In the genomic region with DNA sequence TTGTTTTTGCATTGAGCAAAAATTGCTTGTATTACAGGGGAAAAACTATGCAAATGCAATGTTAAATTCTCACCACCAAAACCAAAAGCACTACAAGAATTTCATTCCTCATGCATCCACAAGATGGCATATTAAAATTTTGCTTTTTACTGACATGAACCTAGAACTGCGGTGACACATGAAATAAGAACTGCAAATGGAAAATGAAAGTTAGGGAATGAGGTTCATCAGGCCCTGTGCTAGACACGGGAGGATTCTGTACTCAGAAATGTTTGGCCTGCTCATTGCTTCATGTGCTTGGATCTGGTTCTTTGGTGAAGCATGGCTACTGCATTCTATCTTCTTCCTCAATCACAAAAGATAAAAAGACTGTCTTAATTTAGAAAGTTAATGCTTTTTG, we compare ENCODE assay signal across 8 cellular contexts. TPM values are rescaled to one million over a fixed set of nuclear protein-coding genes. Genes with fewer than 3 reads are reported as not detected.
DNase-seq lines count a peak whose midpoint lies in the region; ATAC-seq, FAIRE-seq and TF ChIP-seq lines count a peak whose summit lies in the region.

No MANE protein-coding gene starts in this region.

- H3K27ac Mint-ChIP-seq in activated T-helper 1 cell treated with anti-CD3 and anti-CD28 coated beads, Interleukin-12 subunit alpha, Interleukin-12 subunit beta, Interleukin-2, Interleukin-4 antibody, amounts not matched to agents 30 ng/mL and 10 ng/mL and 1 ng/mL, durations not matched to agents 14 hours and 24 hours and 36 hours: peak overlapping the region; percentile 32

- FAIRE-seq in GM12891 (lab: Jason Lieb, UNC): peak; percentile 85

- intact Hi-C loops in activated T-helper 1 cell treated with anti-CD3 and anti-CD28 coated beads, Interleukin-12 subunit alpha, Interleukin-12 subunit beta, Interleukin-2, Interleukin-4 antibody, amounts not matched to agents 30 ng/mL and 10 ng/mL and 1 ng/mL, durations not matched to agents 14 hours and 24 hours and 36 hours (cut with micrococcal nuclease): loop anchor here (1.0 kb wide), 7 partner anchors 9 to 301 kb away; partner anchors contain the start of genes GCNT1 and RFK

- no peaks in the 10 kb centered on the region for H3K36me3 Mint-ChIP-seq in activated T-helper 1 cell treated with anti-CD3 and anti-CD28 coated beads, Interleukin-12 subunit alpha, Interleukin-12 subunit beta, Interleukin-2, Interleukin-4 antibody, amounts not matched to agents 30 ng/mL and 10 ng/mL and 1 ng/mL, durations not matched to agents 14 hours and 24 hours and 36 hours (ENCODE audit: low read depth)

- DNase-seq in Ammon's horn (ENCODE audit: low spot score): peak; percentile 45
- peak; percentile 20 for DNase-seq in GM12891 (ENCODE audit: insufficient read length, low spot score)
- peak; percentile 87 for DNase-seq in MV-4-11 (lab: John Stamatoyannopoulos, UW)
- DNase-seq in activated T-helper 1 cell treated with anti-CD3 and anti-CD28 coated beads, Interleukin-12 subunit alpha, Interleukin-12 subunit beta, Interleukin-2, Interleukin-4 antibody, amounts not matched to agents 30 ng/mL and 10 ng/mL and 1 ng/mL, durations not matched to agents 14 hours and 24 hours and 36 hours (ENCODE audit: low spot score): peak; percentile 12
- peak; percentile 49 for DNase-seq in germinal center (ENCODE audit: low spot score)
- peak; percentile 31 for DNase-seq in putamen (ENCODE audit: low spot score)
- DNase-seq in SHP77 treated with DMSO at 0.1 percent for 48 hours (lab: John Stamatoyannopoulos, UW): no peak

- H3K9me3 Mint-ChIP-seq in activated T-helper 1 cell treated with anti-CD3 and anti-CD28 coated beads, Interleukin-12 subunit alpha, Interleukin-12 subunit beta, Interleukin-2, Interleukin-4 antibody, amounts not matched to agents 30 ng/mL and 10 ng/mL and 1 ng/mL, durations not matched to agents 14 hours and 24 hours and 36 hours: no peaks in the 10 kb centered on the region

- no peaks in the 10 kb centered on the region for H3K27me3 Mint-ChIP-seq in activated T-helper 1 cell treated with anti-CD3 and anti-CD28 coated beads, Interleukin-12 subunit alpha, Interleukin-12 subunit beta, Interleukin-2, Interleukin-4 antibody, amounts not matched to agents 30 ng/mL and 10 ng/mL and 1 ng/mL, durations not matched to agents 14 hours and 24 hours and 36 hours (ENCODE audit: insufficient read depth)

- TF ChIP-seq POLR2A in GM12891 (IDR thresholded peaks at IDR 0.05; ENCODE audit: low read depth, low read length): no peak

- peak overlapping the region; percentile 25 for H3K4me3 Mint-ChIP-seq in activated T-helper 1 cell treated with anti-CD3 and anti-CD28 coated beads, Interleukin-12 subunit alpha, Interleukin-12 subunit beta, Interleukin-2, Interleukin-4 antibody, amounts not matched to agents 30 ng/mL and 10 ng/mL and 1 ng/mL, durations not matched to agents 14 hours and 24 hours and 36 hours

- peaks cover 23% of the 10 kb centered on the region for H3K4me1 Mint-ChIP-seq in activated T-helper 1 cell treated with anti-CD3 and anti-CD28 coated beads, Interleukin-12 subunit alpha, Interleukin-12 subunit beta, Interleukin-2, Interleukin-4 antibody, amounts not matched to agents 30 ng/mL and 10 ng/mL and 1 ng/mL, durations not matched to agents 14 hours and 24 hours and 36 hours (ENCODE audit: low read depth)

- peak; percentile 90 for ATAC-seq in HG02623 (IDR thresholded peaks at IDR 0.05; ENCODE audit: unreplicated experiment)

TF ChIP-seq in GM12891, 5 proteins besides CTCF, POLR2A, EP300 and RAD21:
- no peak for TF ChIP-seq TAF1 (IDR thresholded peaks at IDR 0.05; ENCODE audit: low read depth, low read length)
- peak; percentile 24; the same call in 1 of the 2 replicates for TF ChIP-seq SPI1 (IDR thresholded peaks at IDR 0.05; ENCODE audit: low read depth, low read length)
- TF ChIP-seq PAX5 (IDR thresholded peaks at IDR 0.05; ENCODE audit: insufficient read depth, low read length, severe bottlenecking): no peak
- no peak for TF ChIP-seq POU2F2 (IDR thresholded peaks at IDR 0.05; ENCODE audit: low read depth, low read length)

RNA-seq across cellular contexts. Expression of gene RFK, which starts 9.1 kb away (rescaled TPM):
- 4.2 TPM for polyA plus RNA-seq in GM12891 (2012; ENCODE audit: low read depth, missing spikeins)
- 20.3 and 20.8 TPM in 2 replicates for total RNA-seq in activated T-helper 1 cell treated with anti-CD3 and anti-CD28 coated beads, Interleukin-12 subunit alpha, Interleukin-12 subunit beta, Interleukin-2, Interleukin-4 antibody, amounts not matched to agents 30 ng/mL and 10 ng/mL and 1 ng/mL, durations not matched to agents 14 hours and 24 hours and 36 hours

RNA-seq across cellular contexts. Expression of gene GCNT1, which starts 55.6 kb away (rescaled TPM):
- polyA plus RNA-seq in GM12891 (2012; ENCODE audit: low read depth, missing spikeins): 7.0 TPM
- total RNA-seq in activated T-helper 1 cell treated with anti-CD3 and anti-CD28 coated beads, Interleukin-12 subunit alpha, Interleukin-12 subunit beta, Interleukin-2, Interleukin-4 antibody, amounts not matched to agents 30 ng/mL and 10 ng/mL and 1 ng/mL, durations not matched to agents 14 hours and 24 hours and 36 hours: 11.6 and 13.1 TPM in 2 replicates
